In the genomic region with DNA sequence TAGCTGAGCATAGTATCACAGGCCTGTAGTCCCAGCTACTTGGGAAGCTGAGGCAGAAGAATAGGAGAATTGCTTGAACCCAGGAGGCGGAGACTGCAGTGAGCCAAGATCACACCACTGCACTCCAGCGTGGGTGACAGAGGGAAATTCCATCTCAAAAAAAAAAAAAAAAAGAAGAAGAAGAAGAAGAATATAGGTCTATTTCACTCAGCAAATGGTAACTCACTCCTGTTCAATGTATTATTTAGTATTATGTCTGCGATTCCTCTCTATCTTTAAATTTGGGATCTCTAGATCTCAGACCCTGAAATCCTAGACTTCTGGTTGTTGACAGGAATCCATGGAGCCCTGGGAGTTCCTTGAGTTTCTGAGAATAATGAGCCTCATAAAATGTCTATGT, we compare ENCODE assay signal across 28 cellular contexts.
DNase-seq lines count a peak whose midpoint lies in the region; ATAC-seq and TF ChIP-seq lines count a peak whose summit lies in the region.
"Had no signal": no experiment of that assay in that cellular context is flagged by ENCODE, and none has a peak within 500 bp of the region (broad histone marks: within the 10 kb centered on the region; RNA-seq: fewer than 3 reads in every experiment).

No MANE protein-coding gene starts in this region.

- POLR2A ChIA-PET in activated CD4-positive, alpha-beta T cell treated with anti-CD3 and anti-CD28 coated beads, Interleukin-2, amount 10 ng/mL, durations not matched to agents 7 days and 5 days (lab: Charles Lee): interaction anchor here (1.6 to 4.6 kb wide), 2 partner anchors 12 to 62 kb away, joined by 6 to 96 read pairs; a partner anchor contains a TSS
- POLR2A ChIA-PET in Panc1 (lab: Charles Lee) (interaction anchor here (1.5 kb wide), 1 partner anchor 62 kb away, joined by 5 read pairs; a partner anchor contains a TSS), PC-3 (lab: Charles Lee; ENCODE audit: unreplicated experiment) (no interaction called here)

- no peak overlapping the region for H3K4me3 Mint-ChIP-seq in activated CD4-positive, alpha-beta T cell treated with anti-CD3 and anti-CD28 coated beads, Interleukin-2, amount 10 ng/mL, durations not matched to agents 7 days and 5 days
- H3K4me3 Mint-ChIP-seq in CD4-positive, CD25-positive, alpha-beta regulatory T cell: peak overlapping the region in 3 of 4 donors; percentile 0 to 88 (median 58)

- no peak for DNase-seq in activated CD4-positive, alpha-beta T cell treated with anti-CD3 and anti-CD28 coated beads, Interleukin-2, amount 10 ng/mL, durations not matched to agents 7 days and 5 days
- DNase-seq in activated CD4-positive, alpha-beta T cell treated with anti-CD3 and anti-CD28 coated beads, Interleukin-2, amount 50 U/mL, for 1 hour: no peak
- DNase-seq in CD4-positive, CD25-positive, alpha-beta regulatory T cell: no peak
- DNase-seq in Panc1 (ENCODE audit: low read depth, low spot score) (no peak), PC-3 (no peak), mucosa of descending colon (no peak), NCI-H226 (no peak)
- DNase-seq: activated naive CD4-positive, alpha-beta T cell treated with Interleukin-2 at 50 U/mL for 16 hours; activated T-cell treated with anti-CD3 and anti-CD28 coated beads, Interleukin-2, amount 50 U/mL, for 48 hours; AML-193; amygdala; CD8-positive, alpha-beta memory T cell; DMS 273 treated with DMSO at 0.1 percent for 48 hours; dorsolateral prefrontal cortex; foreskin melanocyte; heart left ventricle; Kasumi-1; kidney; MV-4-11; naive thymus-derived CD4-positive, alpha-beta T cell; NCI-H1436; NCI-H2081 treated with DMSO at 0.1 percent for 48 hours; NCI-H774; SJCRH30; stimulated activated CD4-positive, alpha-beta T cell treated with anti-CD3 and anti-CD28 coated beads, Interleukin-4, amount 100 ng/mL, for 24 hours; tibial artery had no signal

- H3K4me1 ChIP-seq in CD4-positive, CD25-positive, alpha-beta regulatory T cell (ENCODE audit: control insufficient read depth, insufficient read depth, low read length, poor library complexity, severe bottlenecking): peaks cover 37% of the 10 kb centered on the region
- H3K4me1 ChIP-seq in Panc1 (ENCODE audit: control insufficient read depth, insufficient read depth, low read length) (peaks cover 39% of the 10 kb centered on the region), iPS-18a (ENCODE audit: control insufficient read depth, low read depth, low read length) (peaks cover 33% of the 10 kb centered on the region), PC-3 (ENCODE audit: insufficient read depth, low read length) (no peaks in the 10 kb centered on the region), mucosa of descending colon (ENCODE audit: low read depth) (peaks cover 3% of the 10 kb centered on the region)
- H3K4me1 ChIP-seq: SJCRH30 had no signal

- H3K27me3 Mint-ChIP-seq in activated CD4-positive, alpha-beta T cell treated with anti-CD3 and anti-CD28 coated beads, Interleukin-2, amount 10 ng/mL, durations not matched to agents 7 days and 5 days: no peaks in the 10 kb centered on the region
- H3K27me3 Mint-ChIP-seq in CD4-positive, CD25-positive, alpha-beta regulatory T cell: peaks cover 6% of the 10 kb centered on the region

- peak overlapping the region; percentile 99 for H3K27ac Mint-ChIP-seq in activated CD4-positive, alpha-beta T cell treated with anti-CD3 and anti-CD28 coated beads, Interleukin-2, amount 10 ng/mL, durations not matched to agents 7 days and 5 days
- H3K27ac Mint-ChIP-seq in CD4-positive, CD25-positive, alpha-beta regulatory T cell: no peak overlapping the region

- peaks cover 2% of the 10 kb centered on the region for H3K9me3 Mint-ChIP-seq in activated CD4-positive, alpha-beta T cell treated with anti-CD3 and anti-CD28 coated beads, Interleukin-2, amount 10 ng/mL, durations not matched to agents 7 days and 5 days
- no peaks in the 10 kb centered on the region for H3K9me3 Mint-ChIP-seq in CD4-positive, CD25-positive, alpha-beta regulatory T cell

- H3F3A ChIP-seq in PC-3 (ENCODE audit: low read length, unreplicated experiment): no peaks in the 10 kb centered on the region

- H2AFZ ChIP-seq in PC-3 (ENCODE audit: low read length): no peak overlapping the region

- H3K4me2 ChIP-seq in PC-3 (ENCODE audit: low read length): no peak overlapping the region
- H3K4me2 ChIP-seq: A549 had no signal

- no peaks in the 10 kb centered on the region for H3K9me2 ChIP-seq in PC-3 (replicated peaks; ENCODE audit: low read length)

- no peak for ATAC-seq in CD4-positive, CD25-positive, alpha-beta regulatory T cell (ENCODE audit: low read depth in 2 of 2)
- no peak for ATAC-seq in Panc1
- no peak for ATAC-seq in PC-3
- ATAC-seq in mucosa of descending colon: no peak
- ATAC-seq: A549; heart left ventricle; naive thymus-derived CD4-positive, alpha-beta T cell had no signal

- CTCF ChIA-PET in activated CD4-positive, alpha-beta T cell treated with anti-CD3 and anti-CD28 coated beads, Interleukin-2, amount 10 ng/mL, durations not matched to agents 7 days and 5 days (lab: Charles Lee): interaction anchor here (8.3 kb wide), 1 partner anchor 11 kb away, joined by 59 read pairs; a partner anchor contains a TSS
- CTCF ChIA-PET in Panc1 (lab: Charles Lee) (no interaction called here), PC-3 (lab: Charles Lee) (no interaction called here)

- intact Hi-C loops in Panc1 (cut with micrococcal nuclease; ENCODE audit: unreplicated experiment): loop anchor here (10.0 kb wide), 1 partner anchor 99 kb away; a partner anchor contains a TSS
- intact Hi-C loops in PC-3 (cut with micrococcal nuclease): no loop called here
- intact Hi-C loops in mucosa of descending colon (cut with DNase I, micrococcal nuclease): no loop called here

- H3K36me3 ChIP-seq in CD4-positive, CD25-positive, alpha-beta regulatory T cell (ENCODE audit: control insufficient read depth, insufficient read depth, low read length): no peaks in the 10 kb centered on the region
- H3K36me3 ChIP-seq in Panc1 (ENCODE audit: control insufficient read depth, insufficient read depth, low read length) (no peaks in the 10 kb centered on the region), iPS-18a (ENCODE audit: control insufficient read depth, low read depth, low read length) (no peaks in the 10 kb centered on the region), PC-3 (ENCODE audit: low read depth, low read length) (no peaks in the 10 kb centered on the region; the same call in 1 of the 2 replicates), mucosa of descending colon (ENCODE audit: low read depth) (no peaks in the 10 kb centered on the region)
- H3K36me3 ChIP-seq: heart left ventricle, SJCRH30, tibial artery had no signal

- BruUV-seq in Panc1 (replicated peaks; lab: Mats Ljungman, UMichigan) (no TSS peak), PC-3 (replicated peaks; lab: Mats Ljungman, UMichigan) (no TSS peak)

- no peak for TF ChIP-seq CTCF in Panc1 (IDR thresholded peaks at IDR 0.05)
- TF ChIP-seq CTCF in PC-3 (conservative IDR thresholded peaks at IDR 0.05; ENCODE audit: low read depth, low read length): no peak
- TF ChIP-seq CTCF in mucosa of descending colon (IDR thresholded peaks at IDR 0.05): no peak

- no peak overlapping the region for H3K27ac ChIP-seq in CD4-positive, CD25-positive, alpha-beta regulatory T cell (ENCODE audit: insufficient read depth, low read length, poor library complexity, severe bottlenecking)
- H3K27ac ChIP-seq in Panc1 (ENCODE audit: low read length) (peak overlapping the region; percentile 90), iPS-18a (ENCODE audit: low read length) (peak overlapping the region; percentile 99), PC-3 (ENCODE audit: low read length) (no peak overlapping the region)
- H3K27ac ChIP-seq: dorsolateral prefrontal cortex, heart left ventricle, SJCRH30, tibial artery had no signal

- H3K4me3 ChIP-seq in CD4-positive, CD25-positive, alpha-beta regulatory T cell (ENCODE audit: low read depth, low read length): no peak overlapping the region
- no peak overlapping the region for H3K4me3 ChIP-seq in Panc1 (ENCODE audit: low read depth in 2 of 2, low read length in 2 of 2)
- no peak overlapping the region for H3K4me3 ChIP-seq in iPS-18a (ENCODE audit: low read length)
- no peak overlapping the region for H3K4me3 ChIP-seq in PC-3 (ENCODE audit: low read length)
- no peak overlapping the region for H3K4me3 ChIP-seq in mucosa of descending colon
- H3K4me3 ChIP-seq: A549, dorsolateral prefrontal cortex, heart left ventricle, SJCRH30, tibial artery had no signal

- peaks cover 5% of the 10 kb centered on the region for H3K36me3 Mint-ChIP-seq in activated CD4-positive, alpha-beta T cell treated with anti-CD3 and anti-CD28 coated beads, Interleukin-2, amount 10 ng/mL, durations not matched to agents 7 days and 5 days (ENCODE audit: low read depth)
- no peaks in the 10 kb centered on the region for H3K36me3 Mint-ChIP-seq in CD4-positive, CD25-positive, alpha-beta regulatory T cell
- H3K36me3 Mint-ChIP-seq: naive thymus-derived CD4-positive, alpha-beta T cell had no signal

- H4K20me1 ChIP-seq in PC-3 (ENCODE audit: low read length): no peaks in the 10 kb centered on the region

- H3K9me3 ChIP-seq in CD4-positive, CD25-positive, alpha-beta regulatory T cell (ENCODE audit: control insufficient read depth in 2 of 2, low read length in 2 of 2): no peaks in the 10 kb centered on the region
- H3K9me3 ChIP-seq in Panc1 (ENCODE audit: control insufficient read depth, insufficient read depth, low read depth, low read length) (no peaks in the 10 kb centered on the region), iPS-18a (ENCODE audit: control insufficient read depth, low read depth, low read length) (no peaks in the 10 kb centered on the region), PC-3 (ENCODE audit: low read length) (no peaks in the 10 kb centered on the region), mucosa of descending colon (no peaks in the 10 kb centered on the region)
- H3K9me3 ChIP-seq: A549, heart left ventricle, SJCRH30, tibial artery had no signal

- in situ Hi-C loops in Panc1 (cut with HindIII; ENCODE audit: low pct_unique_long_range_greater_than_20kb, low sequenced_read_pairs): no loop called here

- H3K9ac ChIP-seq in iPS-18a (ENCODE audit: low read length) (peak overlapping the region; percentile 98), PC-3 (ENCODE audit: low read length) (no peak overlapping the region)

- no peaks in the 10 kb centered on the region for H3K27me3 ChIP-seq in CD4-positive, CD25-positive, alpha-beta regulatory T cell (ENCODE audit: control insufficient read depth, insufficient read depth, low read length)
- no peaks in the 10 kb centered on the region for H3K27me3 ChIP-seq in Panc1 (ENCODE audit: control insufficient read depth, insufficient read depth, low read length)
- no peaks in the 10 kb centered on the region for H3K27me3 ChIP-seq in iPS-18a (ENCODE audit: control insufficient read depth, insufficient read depth, low read length)
- no peaks in the 10 kb centered on the region for H3K27me3 ChIP-seq in PC-3 (ENCODE audit: low read length)
- H3K27me3 ChIP-seq: heart left ventricle, SJCRH30, tibial artery had no signal

- no peaks in the 10 kb centered on the region for H3K79me2 ChIP-seq in PC-3 (ENCODE audit: low read length)

- H3K4me1 Mint-ChIP-seq in activated CD4-positive, alpha-beta T cell treated with anti-CD3 and anti-CD28 coated beads, Interleukin-2, amount 10 ng/mL, durations not matched to agents 7 days and 5 days: peaks cover 76% of the 10 kb centered on the region
- H3K4me1 Mint-ChIP-seq in CD4-positive, CD25-positive, alpha-beta regulatory T cell: peaks cover 27 to 58% (median 38%) of the 10 kb centered on the region in 4 donors

Comparison
In these comparisons a context has a peak if more than half of its experiments do, and no peak if none do; other contexts are left out.
1. H3K27ac ChIP-seq: peak in Panc1 (single experiment) and iPS-18a (single experiment); none in CD4-positive, CD25-positive, alpha-beta regulatory T cell (single experiment) and PC-3 (single experiment).